15 cellular contexts compared by ENCODE assay signal in genomic region chr4:17654701-17655100, GRCh38.
DNase-seq lines count a peak whose midpoint lies in the region; ATAC-seq and TF ChIP-seq lines count a peak whose summit lies in the region.
"Had no signal": no experiment of that assay in that cellular context is flagged by ENCODE, and none has a peak within 500 bp of the region (broad histone marks: within the 10 kb centered on the region; RNA-seq: fewer than 3 reads in every experiment).

No MANE protein-coding gene starts in this region.

- ATAC-seq in HG03066 (IDR thresholded peaks at IDR 0.05; ENCODE audit: low read depth, unreplicated experiment), result peak; percentile 53
- ATAC-seq: GM23338 had no signal

- POLR2A ChIA-PET in HEK293T (lab: Yijun Ruan, JAX), result no interaction called here

- CTCF ChIA-PET in HEK293T (lab: Yijun Ruan, JAX), result interaction anchor here (0.6 kb wide), 1 partner anchor 18 kb away, joined by 3 read pairs; no protein-coding TSS in a partner anchor

- peak; percentile 11 for DNase-seq in NCI-H2171 treated with DMSO at 0.1 percent for 48 hours (lab: John Stamatoyannopoulos, UW)
- DNase-seq in HEK293T (ENCODE audit: extremely low spot score), result no peak
- no peak for DNase-seq in effector CD4-positive, alpha-beta T cell
- no peak for DNase-seq in NCI-H345 (lab: John Stamatoyannopoulos, UW)
- no peak for DNase-seq in NCI-H1105 treated with DMSO at 0.1 percent for 48 hours (lab: John Stamatoyannopoulos, UW)
- DNase-seq: ACHN; CD4-positive, alpha-beta memory T cell; DND-41; GDM1; H7; IMR-90; KG1 had no signal

- TF ChIP-seq CTCF in GM12873 (IDR thresholded peaks at IDR 0.05; ENCODE audit: insufficient read depth, low read depth, low read length, missing control alignments), result peak; percentile 3

TF ChIP-seq in HEK293T, 16 proteins besides CTCF, POLR2A, EP300 and RAD21:
- no peak for TF ChIP-seq ELF4 (IDR thresholded peaks at IDR 0.05)
- TF ChIP-seq NFRKB (IDR thresholded peaks at IDR 0.05), result no peak
- TF ChIP-seq L3MBTL2 (conservative IDR thresholded peaks at IDR 0.05), result no peak
- TF ChIP-seq SUZ12 (IDR thresholded peaks at IDR 0.05), result no peak
- no peak for TF ChIP-seq SP1 (IDR thresholded peaks at IDR 0.05)
- TF ChIP-seq FOXM1 (IDR thresholded peaks at IDR 0.05; ENCODE audit: borderline replicate concordance), result no peak
- TF ChIP-seq CTBP1 (IDR thresholded peaks at IDR 0.05; ENCODE audit: borderline replicate concordance), result no peak
- TF ChIP-seq LEF1 (IDR thresholded peaks at IDR 0.05; ENCODE audit: borderline replicate concordance), result no peak
- no peak for TF ChIP-seq HDGF (IDR thresholded peaks at IDR 0.05; ENCODE audit: borderline replicate concordance)
- TF ChIP-seq FOXK2 (IDR thresholded peaks at IDR 0.05), result no peak
- TF ChIP-seq FOXA1 (IDR thresholded peaks at IDR 0.05), result no peak
- no peak for TF ChIP-seq BHLHE40 (IDR thresholded peaks at IDR 0.05; ENCODE audit: borderline replicate concordance)
- no peak for TF ChIP-seq ARNT (IDR thresholded peaks at IDR 0.05)
- TF ChIP-seq TARDBP (IDR thresholded peaks at IDR 0.05), result no peak
- no peak for TF ChIP-seq ZNF384 (IDR thresholded peaks at IDR 0.05)
- TF ChIP-seq, protein P1, sequence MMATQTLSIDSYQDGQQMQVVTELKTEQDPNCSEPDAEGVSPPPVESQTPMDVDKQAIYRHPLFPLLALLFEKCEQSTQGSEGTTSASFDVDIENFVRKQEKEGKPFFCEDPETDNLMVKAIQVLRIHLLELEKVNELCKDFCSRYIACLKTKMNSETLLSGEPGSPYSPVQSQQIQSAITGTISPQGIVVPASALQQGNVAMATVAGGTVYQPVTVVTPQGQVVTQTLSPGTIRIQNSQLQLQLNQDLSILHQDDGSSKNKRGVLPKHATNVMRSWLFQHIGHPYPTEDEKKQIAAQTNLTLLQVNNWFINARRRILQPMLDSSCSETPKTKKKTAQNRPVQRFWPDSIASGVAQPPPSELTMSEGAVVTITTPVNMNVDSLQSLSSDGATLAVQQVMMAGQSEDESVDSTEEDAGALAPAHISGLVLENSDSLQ (IDR thresholded peaks at IDR 0.05), result no peak
